In the genomic region with DNA sequence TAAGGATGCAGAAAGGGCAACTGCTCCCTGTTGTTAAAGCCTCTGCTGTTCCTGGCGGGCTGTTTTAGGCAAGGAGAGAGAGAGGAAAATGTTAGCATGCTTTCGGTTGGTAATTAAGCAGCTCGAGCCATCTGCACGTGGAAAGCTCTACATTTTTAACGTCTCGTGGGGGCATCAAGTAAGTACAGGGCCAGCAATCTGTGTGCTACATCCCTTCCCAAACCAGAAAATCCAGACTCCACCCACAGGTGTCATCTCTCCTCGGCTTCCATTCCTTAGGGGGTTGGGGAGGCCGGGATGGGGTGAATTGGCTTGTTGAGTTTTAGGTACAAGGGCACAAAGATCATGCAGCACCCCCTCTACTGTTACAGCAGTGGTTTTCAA, we compare ENCODE assay signal across 18 cellular contexts.
A peak's percentile ranks its signal among the peaks of the same experiment; 100 is the strongest.
DNase-seq lines count a peak whose midpoint lies in the region; ATAC-seq and TF ChIP-seq lines count a peak whose summit lies in the region.
"Had no signal": no experiment of that assay in that cellular context is flagged by ENCODE, and none has a peak within 500 bp of the region (broad histone marks: within the 10 kb centered on the region; RNA-seq: fewer than 3 reads in every experiment).

No MANE protein-coding gene starts in this region.

- H3K4me3 ChIP-seq in parathyroid adenoma (ENCODE audit: low read depth, low read length) (no peak overlapping the region), PC-9 (no peak overlapping the region)
- H3K4me3 ChIP-seq: right lobe of liver had no signal

- H3K4me1 ChIP-seq in parathyroid adenoma (no peaks in the 10 kb centered on the region), PC-9 (replicated peaks; ENCODE audit: insufficient read depth) (peaks cover 12% of the 10 kb centered on the region)
- H3K4me1 ChIP-seq: right lobe of liver had no signal

- DNase-seq in NCI-H1436 (lab: John Stamatoyannopoulos, UW) (peak; percentile 32), NCI-H1436 treated with DMSO at 0.1 percent for 48 hours (lab: John Stamatoyannopoulos, UW) (no peak), NCI-H526 (lab: John Stamatoyannopoulos, UW) (peak; percentile 67 to 68), glutamatergic neuron (peak; percentile 31), PC-9 (no peak)
- DNase-seq: activated CD4-positive, alpha-beta T cell treated with anti-CD3 and anti-CD28 coated beads, Interleukin-2, amount 50 U/mL, for 4 hours; activated T-cell treated with anti-CD3 and anti-CD28 coated beads, Interleukin-2, amount 50 U/mL, for 48 hours; GF-D8; naive thymus-derived CD4-positive, alpha-beta T cell; SHP77; stimulated activated CD4-positive, alpha-beta T cell treated with anti-CD3 and anti-CD28 coated beads, Interleukin-4, amount 100 ng/mL, for 4 hours; T-helper 9 cell had no signal

- peak overlapping the region; percentile 43 for H3K4me2 ChIP-seq in parathyroid adenoma (ENCODE audit: low read length)
- no peak overlapping the region for H3K4me2 ChIP-seq in PC-9

- peaks cover 35% of the 10 kb centered on the region for H3K4me1 Mint-ChIP-seq in glutamatergic neuron (ENCODE audit: low read depth, unreplicated experiment)
- H3K4me1 Mint-ChIP-seq: naive thymus-derived CD4-positive, alpha-beta T cell had no signal

- CTCF ChIA-PET in PC-9 (lab: Charles Lee), result no interaction called here

- BruUV-seq in PC-9 (replicated peaks; lab: Mats Ljungman, UMichigan), result no TSS peak

- no peaks in the 10 kb centered on the region for H3K9me2 ChIP-seq in PC-9 (ENCODE audit: insufficient read depth)

- no peak for TF ChIP-seq CTCF in glutamatergic neuron (IDR thresholded peaks at IDR 0.05; ENCODE audit: partially characterized antibody, unreplicated experiment)
- TF ChIP-seq CTCF in parathyroid adenoma (IDR thresholded peaks at IDR 0.05), result no peak
- no peak for TF ChIP-seq CTCF in PC-9 (conservative IDR thresholded peaks at IDR 0.05)

- no peak for ATAC-seq in GM18519 (IDR thresholded peaks at IDR 0.05; ENCODE audit: low FRiP score, unreplicated experiment)
- ATAC-seq in HG03378 (IDR thresholded peaks at IDR 0.05; ENCODE audit: unreplicated experiment), result no peak
- ATAC-seq: left lobe of liver; naive thymus-derived CD4-positive, alpha-beta T cell; right lobe of liver had no signal

- H3K27me3 Mint-ChIP-seq in glutamatergic neuron (ENCODE audit: unreplicated experiment), result peaks cover 5% of the 10 kb centered on the region

- H3K27me3 ChIP-seq in parathyroid adenoma (ENCODE audit: control insufficient read depth, insufficient read depth, low read length), result no peaks in the 10 kb centered on the region
- H3K27me3 ChIP-seq in PC-9 (ENCODE audit: insufficient read depth, low read depth), result no peaks in the 10 kb centered on the region
- H3K27me3 ChIP-seq: right lobe of liver had no signal

- H3K27ac ChIP-seq in parathyroid adenoma (peak overlapping the region; percentile 2), PC-9 (no peak overlapping the region)
- H3K27ac ChIP-seq: epithelial cell of prostate, right lobe of liver had no signal

- H3K79me2 ChIP-seq in parathyroid adenoma, result no peaks in the 10 kb centered on the region
- H3K79me2 ChIP-seq in PC-9 (ENCODE audit: low read depth), result no peaks in the 10 kb centered on the region

- POLR2A ChIA-PET in PC-9 (lab: Charles Lee; ENCODE audit: unreplicated experiment), result no interaction called here

- intact Hi-C loops in PC-9 (cut with micrococcal nuclease; ENCODE audit: unreplicated experiment), result no loop called here

- H2AFZ ChIP-seq in parathyroid adenoma (peak overlapping the region; percentile 40), PC-9 (no peak overlapping the region)

- H3K9ac ChIP-seq in parathyroid adenoma, result no peak overlapping the region

- H3K9me3 Mint-ChIP-seq in glutamatergic neuron (ENCODE audit: unreplicated experiment), result peaks cover 5% of the 10 kb centered on the region
- H3K9me3 Mint-ChIP-seq: naive thymus-derived CD4-positive, alpha-beta T cell had no signal

- no peaks in the 10 kb centered on the region for H4K20me1 ChIP-seq in PC-9 (ENCODE audit: insufficient read depth)

- H3F3A ChIP-seq in PC-9 (ENCODE audit: insufficient read depth, low read depth), result peaks cover 4% of the 10 kb centered on the region; the same call in 1 of the 2 replicates

- no peaks in the 10 kb centered on the region for H3K36me3 Mint-ChIP-seq in glutamatergic neuron (ENCODE audit: unreplicated experiment)
- H3K36me3 Mint-ChIP-seq: naive thymus-derived CD4-positive, alpha-beta T cell had no signal

- H3K36me3 ChIP-seq in parathyroid adenoma (ENCODE audit: control insufficient read depth, insufficient read depth, low read length), result no peaks in the 10 kb centered on the region
- H3K36me3 ChIP-seq in PC-9 (ENCODE audit: low read depth), result no peaks in the 10 kb centered on the region
- H3K36me3 ChIP-seq: right lobe of liver had no signal

- peak overlapping the region; percentile 97 for H3K27ac Mint-ChIP-seq in glutamatergic neuron (ENCODE audit: unreplicated experiment)
- H3K27ac Mint-ChIP-seq: naive thymus-derived CD4-positive, alpha-beta T cell had no signal

- H3K4me3 Mint-ChIP-seq in glutamatergic neuron (ENCODE audit: unreplicated experiment), result peak overlapping the region; percentile 87
- H3K4me3 Mint-ChIP-seq: naive thymus-derived CD4-positive, alpha-beta T cell had no signal

- H3K9me3 ChIP-seq in parathyroid adenoma (ENCODE audit: control insufficient read depth, low read length) (no peaks in the 10 kb centered on the region), PC-9 (ENCODE audit: insufficient read depth, low read depth) (no peaks in the 10 kb centered on the region)
- H3K9me3 ChIP-seq: right lobe of liver had no signal

Comparison
In these comparisons a context has a peak if more than half of its experiments do, and no peak if none do; other contexts are left out.
1. DNase-seq: peak in NCI-H1436 (single experiment), NCI-H526 (2 of 2) and glutamatergic neuron (single experiment); none in NCI-H1436 treated with DMSO at 0.1 percent for 48 hours (single experiment) and PC-9 (0 of 2).